8 cellular contexts compared by ENCODE assay signal in the genomic region with DNA sequence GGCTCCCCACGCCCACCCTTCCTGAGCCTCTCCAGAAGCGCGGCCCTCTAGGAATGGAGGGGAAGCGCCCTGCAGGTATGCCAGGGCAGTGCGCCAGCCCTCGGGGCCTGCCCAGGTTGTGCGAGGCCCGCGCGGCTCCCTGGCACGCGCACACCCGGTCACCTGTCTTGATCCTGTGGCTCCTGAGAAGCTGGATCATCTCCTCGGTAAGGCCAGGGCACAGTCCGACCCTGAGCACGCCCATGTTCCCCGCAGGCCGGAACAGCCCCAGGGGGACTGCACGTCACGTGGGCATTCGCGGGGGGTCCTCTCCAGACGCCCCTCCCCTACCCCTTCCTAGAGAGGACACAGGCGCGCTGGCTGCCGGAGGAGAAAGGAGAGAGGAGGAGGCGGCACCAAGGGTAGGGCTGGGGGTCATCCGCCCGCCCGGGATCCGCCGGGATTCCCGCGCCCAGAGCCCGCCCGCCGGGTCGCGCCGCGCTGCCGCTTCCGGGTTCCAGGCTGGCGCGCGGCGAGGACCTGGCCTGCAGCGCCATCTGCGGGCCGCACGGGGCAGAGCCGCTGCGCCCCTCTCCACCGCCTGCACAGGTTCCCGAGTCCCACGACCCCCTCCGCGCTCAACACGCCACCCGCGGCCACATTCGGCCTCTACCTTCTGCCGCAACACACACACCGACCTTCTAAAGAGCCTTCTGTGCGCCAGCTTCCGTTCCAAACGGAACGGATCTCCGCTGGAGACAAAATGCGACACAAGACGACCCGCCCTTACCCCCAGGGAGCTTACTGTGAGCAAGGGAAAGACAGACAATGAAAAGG. TPM values are rescaled to one million over a fixed set of nuclear protein-coding genes. Genes with fewer than 3 reads are reported as not detected.
DNase-seq lines count a peak whose midpoint lies in the region; ATAC-seq and TF ChIP-seq lines count a peak whose summit lies in the region.

A gene (minus strand): TSS at position 491 of the 816 bp plus-strand sequence. CDS start 247 bp downstream, at position 244.

- DNase-seq in NB4 (ENCODE audit: low read depth) (peak; percentile 87), SKM-1 (lab: John Stamatoyannopoulos, UW; ENCODE audit: unreplicated experiment) (peak; percentile 37), glutamatergic neuron (peak; percentile 87), osteoblast (ENCODE audit: insufficient read length, low spot score, missing footprints) (peak; percentile 97), thoracic aorta (ENCODE audit: low spot score) (no peak)

- H3K9me3 ChIP-seq in ES-I3 (ENCODE audit: control insufficient read depth, insufficient read depth, low read length): no peaks in the 10 kb centered on the region
- H3K9me3 ChIP-seq in HEK293 (ENCODE audit: control insufficient read depth, insufficient read depth, low read depth, low read length): no peaks in the 10 kb centered on the region
- H3K9me3 ChIP-seq in osteoblast (ENCODE audit: low read depth, low read length): no peaks in the 10 kb centered on the region
- H3K9me3 ChIP-seq in thoracic aorta: no peaks in the 10 kb centered on the region

- peaks cover 3% of the 10 kb centered on the region for H3K36me3 Mint-ChIP-seq in activated naive CD4-positive, alpha-beta T cell treated with anti-CD3 and anti-CD28 coated beads, Interleukin-2, amount 50 U/mL, for 24 hours
- no peaks in the 10 kb centered on the region for H3K36me3 Mint-ChIP-seq in glutamatergic neuron (ENCODE audit: unreplicated experiment)

- no peaks in the 10 kb centered on the region for H3K27me3 Mint-ChIP-seq in activated naive CD4-positive, alpha-beta T cell treated with anti-CD3 and anti-CD28 coated beads, Interleukin-2, amount 50 U/mL, for 24 hours
- H3K27me3 Mint-ChIP-seq in glutamatergic neuron (ENCODE audit: unreplicated experiment): peaks cover 3% of the 10 kb centered on the region

- H3K79me2 ChIP-seq in osteoblast (ENCODE audit: insufficient read depth, low read length): peaks cover 25% of the 10 kb centered on the region

- H3K9ac ChIP-seq in ES-I3 (ENCODE audit: low read depth, low read length): peak within 1 kb of the TSS; percentile 85

- no peaks in the 10 kb centered on the region for H3K9me3 Mint-ChIP-seq in activated naive CD4-positive, alpha-beta T cell treated with anti-CD3 and anti-CD28 coated beads, Interleukin-2, amount 50 U/mL, for 24 hours
- H3K9me3 Mint-ChIP-seq in glutamatergic neuron (ENCODE audit: unreplicated experiment): peaks cover 6% of the 10 kb centered on the region

- TF ChIP-seq CTCF in HEK293 (tag by site-specific recombination; IDR thresholded peaks at IDR 0.05) (peak; percentile 97), NB4 (IDR thresholded peaks at IDR 0.05; ENCODE audit: low read depth, low read length) (peak; percentile 77), glutamatergic neuron (IDR thresholded peaks at IDR 0.05; ENCODE audit: partially characterized antibody, unreplicated experiment) (peak; percentile 88), osteoblast (IDR thresholded peaks at IDR 0.05; ENCODE audit: extremely low read depth, low read depth, low read length) (peak; percentile 69), thoracic aorta (IDR thresholded peaks at IDR 0.05) (peak; percentile 89)

- H3K36me3 ChIP-seq in ES-I3 (ENCODE audit: insufficient read depth, low read length): 0 out of 2 replicates have a peak, but pooled peaks cover 3% of the 10 kb centered on the region
- peaks cover 0 to 13% of the 10 kb centered on the region in 2 experiments; a peak in 2 of 3 replicates for H3K36me3 ChIP-seq in HEK293 (ENCODE audit: control insufficient read depth in 2 of 2, insufficient read depth in 1 of 2, low read length in 2 of 2)
- no peaks in the 10 kb centered on the region for H3K36me3 ChIP-seq in osteoblast (ENCODE audit: insufficient read depth, low read length)
- H3K36me3 ChIP-seq in thoracic aorta: no peaks in the 10 kb centered on the region

- POLR2A ChIA-PET in HEK293 (lab: Yijun Ruan, JAX): interaction anchor here (0.7 to 2.0 kb wide), 8 partner anchors 8 to 254 kb away, joined by 3 to 6 read pairs (median 3); a partner anchor contains a TSS

- H4K20me1 ChIP-seq in osteoblast (ENCODE audit: insufficient read depth, low read length): no peaks in the 10 kb centered on the region

- CTCF ChIA-PET in HEK293 (lab: Yijun Ruan, JAX): interaction anchor here (0.5 to 5.8 kb wide), 45 partner anchors 8 to 1537 kb away, joined by 3 to 79 read pairs (median 4); a partner anchor contains a TSS

- peak; percentile 33 for TF ChIP-seq POLR2A in NB4 (IDR thresholded peaks at IDR 0.05; ENCODE audit: extremely low read depth, insufficient read length)

- no peaks in the 10 kb centered on the region for H3K27me3 ChIP-seq in osteoblast (ENCODE audit: insufficient read depth, low read length)
- H3K27me3 ChIP-seq in thoracic aorta (replicated peaks; ENCODE audit: insufficient read depth): no peaks in the 10 kb centered on the region

- ATAC-seq in thoracic aorta (ENCODE audit: insufficient number of reproducible peaks, low FRiP score, low read depth): peak; percentile 75

- peak within 1 kb of the TSS; percentile 98 for H2AFZ ChIP-seq in osteoblast (ENCODE audit: low read length)

- peak within 1 kb of the TSS; percentile 97 for H3K4me2 ChIP-seq in osteoblast (ENCODE audit: insufficient read depth, low read length)

- H3K4me3 Mint-ChIP-seq in activated naive CD4-positive, alpha-beta T cell treated with anti-CD3 and anti-CD28 coated beads, Interleukin-2, amount 50 U/mL, for 24 hours: peak within 1 kb of the TSS; percentile 91
- H3K4me3 Mint-ChIP-seq in glutamatergic neuron (ENCODE audit: unreplicated experiment): peak within 1 kb of the TSS; percentile 97

- H3K4me1 ChIP-seq in ES-I3 (ENCODE audit: insufficient read depth, low read length): peaks cover 11% of the 10 kb centered on the region
- H3K4me1 ChIP-seq in HEK293 (ENCODE audit: control insufficient read depth, insufficient read depth, low read length): peaks cover 5% of the 10 kb centered on the region
- H3K4me1 ChIP-seq in osteoblast (ENCODE audit: insufficient read depth, low read length): peaks cover 13% of the 10 kb centered on the region
- H3K4me1 ChIP-seq in thoracic aorta (ENCODE audit: control insufficient read depth in 1 of 2, low read depth in 2 of 2): peaks cover 8 to 24% of the 10 kb centered on the region in 2 donors

- H3K4me1 Mint-ChIP-seq in activated naive CD4-positive, alpha-beta T cell treated with anti-CD3 and anti-CD28 coated beads, Interleukin-2, amount 50 U/mL, for 24 hours: peaks cover 31% of the 10 kb centered on the region
- peaks cover 4% of the 10 kb centered on the region for H3K4me1 Mint-ChIP-seq in glutamatergic neuron (ENCODE audit: low read depth, unreplicated experiment)

- H3K27ac ChIP-seq in HEK293 (ENCODE audit: extremely low read depth, low read depth, low read length) (peak within 1 kb of the TSS; percentile 58), osteoblast (ENCODE audit: low read depth, low read length) (peak within 1 kb of the TSS; percentile 66), thoracic aorta (peak within 1 kb of the TSS in 1 of 2 donors; percentile 41)

- peak within 1 kb of the TSS; percentile 72 for H3K4me3 ChIP-seq in HEK293 (ENCODE audit: low read depth, low read length)
- H3K4me3 ChIP-seq in NB4 (ENCODE audit: low read depth, low read length): peak within 1 kb of the TSS; percentile 78
- peak within 1 kb of the TSS; percentile 98 for H3K4me3 ChIP-seq in osteoblast (ENCODE audit: insufficient read depth, low read length)
- peak within 1 kb of the TSS; percentile 91 for H3K4me3 ChIP-seq in thoracic aorta

- peak within 1 kb of the TSS; percentile 86 for H3K27ac Mint-ChIP-seq in activated naive CD4-positive, alpha-beta T cell treated with anti-CD3 and anti-CD28 coated beads, Interleukin-2, amount 50 U/mL, for 24 hours
- H3K27ac Mint-ChIP-seq in glutamatergic neuron (ENCODE audit: unreplicated experiment): peak within 1 kb of the TSS; percentile 95

TF ChIP-seq in HEK293, 187 proteins besides CTCF, POLR2A, EP300 and RAD21 (continues in another document):
- TF ChIP-seq, protein P1, sequence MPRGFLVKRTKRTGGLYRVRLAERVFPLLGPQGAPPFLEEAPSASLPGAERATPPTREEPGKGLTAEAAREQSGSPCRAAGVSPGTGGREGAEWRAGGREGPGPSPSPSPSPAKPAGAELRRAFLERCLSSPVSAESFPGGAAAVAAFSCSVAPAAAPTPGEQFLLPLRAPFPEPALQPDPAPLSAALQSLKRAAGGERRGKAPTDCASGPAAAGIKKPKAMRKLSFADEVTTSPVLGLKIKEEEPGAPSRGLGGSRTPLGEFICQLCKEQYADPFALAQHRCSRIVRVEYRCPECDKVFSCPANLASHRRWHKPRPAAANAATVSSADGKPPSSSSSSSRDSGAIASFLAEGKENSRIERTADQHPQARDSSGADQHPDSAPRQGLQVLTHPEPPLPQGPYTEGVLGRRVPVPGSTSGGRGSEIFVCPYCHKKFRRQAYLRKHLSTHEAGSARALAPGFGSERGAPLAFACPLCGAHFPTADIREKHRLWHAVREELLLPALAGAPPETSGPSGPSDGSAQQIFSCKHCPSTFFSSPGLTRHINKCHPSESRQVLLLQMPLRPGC (tag by site-specific recombination; IDR thresholded peaks at IDR 0.05): 0 out of 2 replicates have a peak, but pooled peaks have one; percentile 17
- TF ChIP-seq TRIM28 (IDR thresholded peaks at IDR 0.05; ENCODE audit: borderline replicate concordance, low read length): peak; percentile 56; the same call in 1 of the 2 replicates
- peak; percentile 44; the same call in 1 of the 2 replicates for TF ChIP-seq KLF10 (tag by site-specific recombination; IDR thresholded peaks at IDR 0.05)
- TF ChIP-seq ZNF211 (tag by site-specific recombination; IDR thresholded peaks at IDR 0.05; ENCODE audit: low read depth): no peak
- peak; percentile 56; the same call in 1 of the 2 replicates for TF ChIP-seq ZBTB20 (tag by site-specific recombination; IDR thresholded peaks at IDR 0.05)
- no peak for TF ChIP-seq ZNF138 (tag by site-specific recombination; IDR thresholded peaks at IDR 0.05; ENCODE audit: borderline replicate concordance)
- TF ChIP-seq KLF7 (tag by site-specific recombination; IDR thresholded peaks at IDR 0.05; ENCODE audit: borderline replicate concordance): peak; percentile 63
- TF ChIP-seq ZBTB7A (tag by site-specific recombination; IDR thresholded peaks at IDR 0.05; ENCODE audit: low read depth): peak; percentile 20; the same call in 1 of the 2 replicates
- TF ChIP-seq WT1 (tag by site-specific recombination; IDR thresholded peaks at IDR 0.05): no peak
- no peak for TF ChIP-seq ZNF747 (tag by site-specific recombination; IDR thresholded peaks at IDR 0.05)
- no peak for TF ChIP-seq ZNF266 (tag by site-specific recombination; IDR thresholded peaks at IDR 0.05; ENCODE audit: low read depth)
- peak; percentile 87 for TF ChIP-seq ZBTB8A (tag by site-specific recombination; IDR thresholded peaks at IDR 0.05)
- no peak for TF ChIP-seq ZNF184 (tag by site-specific recombination; IDR thresholded peaks at IDR 0.05)
- TF ChIP-seq ZNF624 (tag by site-specific recombination; IDR thresholded peaks at IDR 0.05): no peak

RNA-seq across cellular contexts. Expression of the gene that starts here (rescaled TPM):
- total RNA-seq in glutamatergic neuron (ENCODE audit: unreplicated experiment) (10.1 TPM), osteoblast (14.8 and 19.7 TPM in 2 replicates), thoracic aorta (10 to 100 TPM in 1 of 2 donors, 1 to 10 TPM in 1; 6.5 to 25.1 TPM)
